Comparison of ENCODE assay signal across 8 cellular contexts in genomic region chr14:99562848-99563748, GRCh38. TPM values are rescaled to one million over a fixed set of nuclear protein-coding genes. Genes with fewer than 3 reads are reported as not detected.
A peak's percentile ranks its signal among the peaks of the same experiment; 100 is the strongest.
DNase-seq lines count a peak whose midpoint lies in the region; ATAC-seq and TF ChIP-seq lines count a peak whose summit lies in the region.

No MANE protein-coding gene starts in this region.

- H3K36me3 ChIP-seq in endodermal cell (ENCODE audit: control insufficient read depth, insufficient read depth, low read length) (no peaks in the 10 kb centered on the region), mucosa of descending colon (ENCODE audit: low read depth) (no peaks in the 10 kb centered on the region)

- H3K9me3 ChIP-seq in endodermal cell (ENCODE audit: control insufficient read depth, low read length) (no peaks in the 10 kb centered on the region), mucosa of descending colon (no peaks in the 10 kb centered on the region)

- no peak overlapping the region for H3K9ac ChIP-seq in endodermal cell (ENCODE audit: extremely low read depth, low read length, poor library complexity, severe bottlenecking)

- no peak overlapping the region for H3K27ac Mint-ChIP-seq in endodermal cell

- intact Hi-C loops in mucosa of descending colon (cut with DNase I, micrococcal nuclease), result no loop called here

- H3K27ac ChIP-seq in endodermal cell (ENCODE audit: low read depth, low read length), result peak overlapping the region; percentile 96

- peaks cover 3% of the 10 kb centered on the region for H3K4me1 ChIP-seq in endodermal cell (ENCODE audit: control insufficient read depth, insufficient read depth, low read length)
- peaks cover 34% of the 10 kb centered on the region for H3K4me1 ChIP-seq in mucosa of descending colon (ENCODE audit: low read depth)

- DNase-seq in DMS79 (lab: John Stamatoyannopoulos, UW) (peak; percentile 81), NCI-H69 (lab: John Stamatoyannopoulos, UW) (peak; percentile 99), endodermal cell (peak; percentile 97), mucosa of descending colon (peak; percentile 83 to 86 (median 84)), GM19240 (ENCODE audit: insufficient read length, low spot score) (no peak), HuH-7.5 (ENCODE audit: low spot score) (no peak)

- H3K27me3 Mint-ChIP-seq in endodermal cell (ENCODE audit: insufficient read depth), result no peaks in the 10 kb centered on the region

- H3K4me1 Mint-ChIP-seq in endodermal cell, result peaks cover 29% of the 10 kb centered on the region

- no peak overlapping the region for H3K4me3 Mint-ChIP-seq in endodermal cell

- 33 to 49% methylated on average over 22 to 23 of the region's 23 CpGs for WGBS in endodermal cell (ENCODE audit: insufficient coverage in 1 of 2, insufficient read length in 1 of 2), 2 experiments

- no peaks in the 10 kb centered on the region for H3K27me3 ChIP-seq in endodermal cell (ENCODE audit: control insufficient read depth, insufficient read depth, low read length, poor library complexity, severe bottlenecking)

- TF ChIP-seq CTCF in endodermal cell (conservative IDR thresholded peaks at IDR 0.05) (peak; percentile 78), mucosa of descending colon (IDR thresholded peaks at IDR 0.05) (no peak)

- peaks cover 2% of the 10 kb centered on the region for H3K9me3 Mint-ChIP-seq in endodermal cell

- ATAC-seq in mucosa of descending colon (peak; percentile 79), HG02840 (IDR thresholded peaks at IDR 0.05; ENCODE audit: low FRiP score, unreplicated experiment) (no peak), GM21529 (IDR thresholded peaks at IDR 0.05; ENCODE audit: unreplicated experiment) (no peak)

- H3K4me3 ChIP-seq in endodermal cell (ENCODE audit: low read length), result no peak overlapping the region
- no peak overlapping the region for H3K4me3 ChIP-seq in mucosa of descending colon

- peaks cover 5% of the 10 kb centered on the region for H3K36me3 Mint-ChIP-seq in endodermal cell (ENCODE audit: low read depth)

RNA-seq across cellular contexts. Expression of gene CCDC85C, which starts 40.9 kb away (rescaled TPM):
- 10 to 100 TPM; 32.8 to 45.8 TPM for total RNA-seq in endodermal cell
- polyA plus RNA-seq in endodermal cell (2013, experiment 1 of 2), result 63.0 TPM
- 64.5 TPM for polyA plus RNA-seq in endodermal cell (2013, experiment 2 of 2)
- 100 to 1,000 TPM in 1 of 3 donors, 10 to 100 TPM in 2; 66.2 to 102 (median 66.2) TPM for total RNA-seq in mucosa of descending colon

Comparison
In these comparisons a context has a peak if more than half of its experiments do, and no peak if none do; other contexts are left out.
1. DNase-seq: peak in DMS79 (single experiment), NCI-H69 (single experiment), endodermal cell (single experiment) and mucosa of descending colon (3 of 3); none in GM19240 (single experiment) and HuH-7.5 (single experiment).